Comparison of ENCODE assay signal across 1 cellular context in the genomic region with DNA sequence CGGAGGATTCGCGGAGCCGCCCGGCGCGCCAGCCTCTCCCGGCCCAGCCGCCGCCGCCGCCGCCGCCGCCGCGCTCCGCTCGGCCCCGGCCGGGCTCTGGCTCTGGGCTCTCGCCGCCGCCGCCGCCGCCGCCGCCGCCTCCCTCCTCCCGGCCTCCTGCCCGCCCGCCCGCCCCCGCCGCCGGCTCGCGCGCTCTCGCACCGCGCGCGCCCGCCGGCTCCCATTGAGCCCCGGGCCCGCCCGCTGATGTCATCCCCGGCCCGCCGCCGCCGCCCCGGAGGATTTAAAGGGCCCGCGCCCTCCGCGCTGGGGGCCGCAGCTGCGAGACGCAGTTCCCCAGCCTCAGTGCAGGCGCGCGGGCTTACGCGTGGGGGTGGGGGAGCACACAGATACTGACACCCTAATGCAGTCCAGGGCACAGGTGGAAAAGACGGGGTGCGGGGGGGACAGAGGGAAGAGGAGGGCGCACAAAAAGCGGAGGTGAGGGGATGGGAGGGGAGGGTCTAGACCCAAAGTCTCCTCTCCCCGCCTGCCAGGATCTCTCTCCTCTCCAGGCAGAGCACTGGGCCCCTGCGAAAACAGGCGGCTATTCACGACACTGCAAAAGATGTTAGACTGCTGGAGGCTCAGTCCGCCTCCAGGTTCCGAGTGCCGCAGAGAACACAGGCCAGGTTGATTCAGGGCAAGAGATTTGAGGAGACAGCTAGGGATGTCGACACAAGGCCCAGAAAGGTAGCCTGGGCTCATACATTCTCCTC.
TF ChIP-seq lines count a peak whose summit lies in the region.

Gene CSNK1E (minus strand): TSS at position 197 of the 758 bp plus-strand sequence. CDS start 3,276 bp downstream, outside the sequence.

TF ChIP-seq in HepG2, 621 proteins besides CTCF, POLR2A, EP300 and RAD21 (continued from another document and continues in another):
- peak; percentile 10; the same call in 1 of the 2 replicates for TF ChIP-seq UBTF (CRISPR knock-in tag; IDR thresholded peaks at IDR 0.05)
- TF ChIP-seq MXD4 (CRISPR knock-in tag; IDR thresholded peaks at IDR 0.05), result no peak
- peak; percentile 21; the same call in 1 of the 2 replicates for TF ChIP-seq GABPB1 (CRISPR knock-in tag; IDR thresholded peaks at IDR 0.05)
- TF ChIP-seq TAF15 (IDR thresholded peaks at IDR 0.05; ENCODE audit: low read depth, low read length, poor library complexity, severe bottlenecking), result no peak
- TF ChIP-seq, protein P1, sequence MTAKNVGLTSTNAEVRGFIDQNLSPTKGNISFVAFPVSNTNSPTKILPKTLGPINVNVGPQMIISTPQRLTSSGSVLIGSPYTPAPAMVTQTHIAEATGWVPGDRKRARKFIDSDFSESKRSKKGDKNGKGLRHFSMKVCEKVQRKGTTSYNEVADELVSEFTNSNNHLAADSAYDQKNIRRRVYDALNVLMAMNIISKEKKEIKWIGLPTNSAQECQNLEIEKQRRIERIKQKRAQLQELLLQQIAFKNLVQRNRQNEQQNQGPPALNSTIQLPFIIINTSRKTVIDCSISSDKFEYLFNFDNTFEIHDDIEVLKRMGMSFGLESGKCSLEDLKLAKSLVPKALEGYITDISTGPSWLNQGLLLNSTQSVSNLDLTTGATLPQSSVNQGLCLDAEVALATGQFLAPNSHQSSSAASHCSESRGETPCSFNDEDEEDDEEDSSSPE (CRISPR knock-in tag; IDR thresholded peaks at IDR 0.05), result peak; percentile 45; the same call in 1 of the 2 replicates
- TF ChIP-seq, protein P2, sequence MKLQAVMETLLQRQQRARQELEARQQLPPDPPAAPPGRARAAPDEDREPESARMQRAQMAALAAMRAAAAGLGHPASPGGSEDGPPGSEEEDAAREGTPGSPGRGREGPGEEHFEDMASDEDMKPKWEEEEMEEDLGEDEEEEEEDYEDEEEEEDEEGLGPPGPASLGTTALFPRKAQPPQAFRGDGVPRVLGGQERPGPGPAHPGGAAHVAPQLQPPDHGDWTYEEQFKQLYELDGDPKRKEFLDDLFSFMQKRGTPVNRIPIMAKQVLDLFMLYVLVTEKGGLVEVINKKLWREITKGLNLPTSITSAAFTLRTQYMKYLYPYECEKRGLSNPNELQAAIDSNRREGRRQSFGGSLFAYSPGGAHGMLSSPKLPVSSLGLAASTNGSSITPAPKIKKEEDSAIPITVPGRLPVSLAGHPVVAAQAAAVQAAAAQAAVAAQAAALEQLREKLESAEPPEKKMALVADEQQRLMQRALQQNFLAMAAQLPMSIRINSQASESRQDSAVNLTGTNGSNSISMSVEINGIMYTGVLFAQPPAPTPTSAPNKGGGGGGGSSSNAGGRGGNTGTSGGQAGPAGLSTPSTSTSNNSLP (IDR thresholded peaks at IDR 0.05; ENCODE audit: low read depth, low read length), result no peak
- TF ChIP-seq ZNF800 (CRISPR knock-in tag; IDR thresholded peaks at IDR 0.05), result no peak; the same call in 1 of the 2 replicates
- TF ChIP-seq ZSCAN9 (CRISPR knock-in tag; IDR thresholded peaks at IDR 0.05; ENCODE audit: borderline replicate concordance), result 0 out of 2 replicates have a peak, but pooled peaks have one; percentile 10
- no peak for TF ChIP-seq HNF4A (CRISPR knock-in tag; IDR thresholded peaks at IDR 0.05)
- no peak for TF ChIP-seq FOXK2 (IDR thresholded peaks at IDR 0.05)
- TF ChIP-seq ZNF329 (CRISPR knock-in tag; IDR thresholded peaks at IDR 0.05; ENCODE audit: low read depth), result no peak
- no peak for TF ChIP-seq RORA (CRISPR knock-in tag; IDR thresholded peaks at IDR 0.05)
- TF ChIP-seq NR2F2 (IDR thresholded peaks at IDR 0.05; ENCODE audit: borderline replicate concordance, low read depth), result no peak
- no peak for TF ChIP-seq ZSCAN5A (CRISPR knock-in tag; IDR thresholded peaks at IDR 0.05; ENCODE audit: borderline replicate concordance)
- TF ChIP-seq, protein P3, sequence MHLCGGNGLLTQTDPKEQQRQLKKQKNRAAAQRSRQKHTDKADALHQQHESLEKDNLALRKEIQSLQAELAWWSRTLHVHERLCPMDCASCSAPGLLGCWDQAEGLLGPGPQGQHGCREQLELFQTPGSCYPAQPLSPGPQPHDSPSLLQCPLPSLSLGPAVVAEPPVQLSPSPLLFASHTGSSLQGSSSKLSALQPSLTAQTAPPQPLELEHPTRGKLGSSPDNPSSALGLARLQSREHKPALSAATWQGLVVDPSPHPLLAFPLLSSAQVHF (CRISPR knock-in tag; IDR thresholded peaks at IDR 0.05), result no peak
- no peak for TF ChIP-seq ZNF530 (CRISPR knock-in tag; IDR thresholded peaks at IDR 0.05; ENCODE audit: low read depth)
- no peak for TF ChIP-seq SIN3B (IDR thresholded peaks at IDR 0.05; ENCODE audit: low read length)
- TF ChIP-seq ARNT (IDR thresholded peaks at IDR 0.05), result no peak
- peak; percentile 74 for TF ChIP-seq ZBTB14 (CRISPR knock-in tag; IDR thresholded peaks at IDR 0.05)
- 0 out of 2 replicates have a peak, but pooled peaks have one; percentile 28 for TF ChIP-seq RXRA (CRISPR knock-in tag; IDR thresholded peaks at IDR 0.05)
- TF ChIP-seq MYC (CRISPR knock-in tag; IDR thresholded peaks at IDR 0.05; ENCODE audit: borderline replicate concordance), result no peak
- TF ChIP-seq MIER2 (CRISPR knock-in tag; IDR thresholded peaks at IDR 0.05), result no peak
- no peak for TF ChIP-seq CBX2 (IDR thresholded peaks at IDR 0.05; ENCODE audit: low read depth, low read length)
- no peak for TF ChIP-seq CBX2 (CRISPR knock-in tag; IDR thresholded peaks at IDR 0.05; ENCODE audit: low read depth)
- no peak for TF ChIP-seq RBM22 (optimal IDR thresholded peaks at IDR 0.05; ENCODE audit: low read length)
- no peak for TF ChIP-seq ZNF44 (CRISPR knock-in tag; IDR thresholded peaks at IDR 0.05)
- TF ChIP-seq, protein P4, sequence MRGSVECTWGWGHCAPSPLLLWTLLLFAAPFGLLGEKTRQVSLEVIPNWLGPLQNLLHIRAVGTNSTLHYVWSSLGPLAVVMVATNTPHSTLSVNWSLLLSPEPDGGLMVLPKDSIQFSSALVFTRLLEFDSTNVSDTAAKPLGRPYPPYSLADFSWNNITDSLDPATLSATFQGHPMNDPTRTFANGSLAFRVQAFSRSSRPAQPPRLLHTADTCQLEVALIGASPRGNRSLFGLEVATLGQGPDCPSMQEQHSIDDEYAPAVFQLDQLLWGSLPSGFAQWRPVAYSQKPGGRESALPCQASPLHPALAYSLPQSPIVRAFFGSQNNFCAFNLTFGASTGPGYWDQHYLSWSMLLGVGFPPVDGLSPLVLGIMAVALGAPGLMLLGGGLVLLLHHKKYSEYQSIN (CRISPR knock-in tag; IDR thresholded peaks at IDR 0.05; ENCODE audit: borderline replicate concordance), result no peak
- TF ChIP-seq ZNF260 (CRISPR knock-in tag; IDR thresholded peaks at IDR 0.05; ENCODE audit: borderline replicate concordance, low read depth), result no peak
- TF ChIP-seq PTBP1 (IDR thresholded peaks at IDR 0.05; ENCODE audit: low read depth, low read length, poor library complexity, severe bottlenecking), result no peak
- TF ChIP-seq POLR2AphosphoS5 (IDR thresholded peaks at IDR 0.05; ENCODE audit: low read depth, low read length), result no peak
- TF ChIP-seq POGZ (CRISPR knock-in tag; IDR thresholded peaks at IDR 0.05), result 0 out of 2 replicates have a peak, but pooled peaks have one; percentile 13
- TF ChIP-seq ATM (IDR thresholded peaks at IDR 0.05; ENCODE audit: borderline replicate concordance), result no peak
- peak; percentile 34; the same call in 1 of the 2 replicates for TF ChIP-seq HDAC2 (CRISPR knock-in tag; IDR thresholded peaks at IDR 0.05)
- TF ChIP-seq DZIP1 (CRISPR knock-in tag; IDR thresholded peaks at IDR 0.05), result 0 out of 2 replicates have a peak, but pooled peaks have one; percentile 7
- no peak for TF ChIP-seq ZNF879 (CRISPR knock-in tag; IDR thresholded peaks at IDR 0.05)
- no peak for TF ChIP-seq ZNF383 (CRISPR knock-in tag; IDR thresholded peaks at IDR 0.05; ENCODE audit: borderline replicate concordance)
- no peak for TF ChIP-seq NONO (IDR thresholded peaks at IDR 0.05)
- peak; percentile 23 for TF ChIP-seq NONO (CRISPR knock-in tag; conservative IDR thresholded peaks at IDR 0.05)
- no peak for TF ChIP-seq CREB1 (IDR thresholded peaks at IDR 0.05)
- no peak for TF ChIP-seq CREB1 (CRISPR knock-in tag; IDR thresholded peaks at IDR 0.05)
